ENCODE assay signal across 8 cellular contexts in the genomic region with DNA sequence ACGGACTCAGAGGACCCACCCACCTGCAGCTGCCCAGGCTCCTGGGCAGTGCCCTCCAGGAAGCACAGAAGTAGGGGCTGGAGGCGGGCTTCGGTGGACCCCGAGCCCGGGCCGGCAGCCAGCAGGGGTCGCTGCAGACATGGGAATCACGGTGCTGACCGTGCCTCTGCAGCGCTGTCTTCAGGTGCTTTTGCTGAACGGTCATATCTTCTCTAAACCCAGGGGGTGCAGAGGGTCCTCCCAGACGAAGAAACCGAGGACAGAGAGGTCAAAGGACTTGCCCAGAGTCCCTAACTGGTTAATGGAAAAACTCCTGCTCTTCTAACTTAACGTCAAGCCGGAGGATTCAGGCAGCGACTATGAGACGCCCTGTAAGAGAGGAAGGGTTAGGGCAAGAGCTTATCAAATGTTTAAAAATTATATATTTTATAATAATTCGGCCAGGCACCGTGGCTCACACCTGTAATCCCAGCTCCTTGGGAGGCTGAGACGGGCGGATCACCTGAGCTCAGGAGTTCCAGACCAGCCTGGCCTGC. TPM values are rescaled to one million over a fixed set of nuclear protein-coding genes. Genes with fewer than 3 reads are reported as not detected.
A peak's percentile ranks its signal among the peaks of the same experiment; 100 is the strongest.
DNase-seq lines count a peak whose midpoint lies in the region; ATAC-seq and TF ChIP-seq lines count a peak whose summit lies in the region.

No MANE protein-coding gene starts in this region.

- H3K4me2 ChIP-seq in mesendoderm (ENCODE audit: low read length) = no peak overlapping the region

- H3K4me3 ChIP-seq in WERI-Rb-1 (ENCODE audit: low read depth, low read length) (no peak overlapping the region), body of pancreas (no peak overlapping the region), mesendoderm (ENCODE audit: low read length) (no peak overlapping the region)

- H2AK5ac ChIP-seq in mesendoderm (ENCODE audit: low read length) = no peak overlapping the region

- H3K36me3 ChIP-seq in WERI-Rb-1 (no peaks in the 10 kb centered on the region), body of pancreas (replicated peaks in 1 of 2; ENCODE audit: insufficient read depth in 1 of 2, low read depth in 2 of 2) (no peaks in the 10 kb centered on the region), mesendoderm (ENCODE audit: control insufficient read depth, insufficient read depth, low read length) (no peaks in the 10 kb centered on the region)

- peak; percentile 54 for DNase-seq in WERI-Rb-1
- peak; percentile 66 to 83 (median 71) for DNase-seq in body of pancreas
- DNase-seq in mesendoderm = peak; percentile 72
- peak; percentile 8 to 48 (median 32) for DNase-seq in stimulated activated naive CD4-positive, alpha-beta T cell (lab: John Stamatoyannopoulos, UW)
- DNase-seq in LoVo (ENCODE audit: low spot score) = no peak

- H3K27ac ChIP-seq in WERI-Rb-1 (no peak overlapping the region), body of pancreas (no peak overlapping the region), mesendoderm (ENCODE audit: low read depth, low read length) (no peak overlapping the region)

- no peak overlapping the region for H3K9ac ChIP-seq in mesendoderm (ENCODE audit: low read length)

- H3K23ac ChIP-seq in mesendoderm (ENCODE audit: low read length) = no peak overlapping the region

- no peaks in the 10 kb centered on the region for H3K79me2 ChIP-seq in mesendoderm (ENCODE audit: control insufficient read depth, insufficient read depth, low read length)

- H3K56ac ChIP-seq in mesendoderm (ENCODE audit: low read length) = no peak overlapping the region

- H2BK15ac ChIP-seq in mesendoderm (replicated peaks; ENCODE audit: low read depth) = no peak overlapping the region

- TF ChIP-seq CTCF in WERI-Rb-1 (IDR thresholded peaks at IDR 0.05; ENCODE audit: low read depth, low read length) (peak; percentile 82), body of pancreas (IDR thresholded peaks at IDR 0.05) (peak; percentile 63 to 76 (median 64))

- no peak overlapping the region for H4K5ac ChIP-seq in mesendoderm (ENCODE audit: low read length)

- H4K8ac ChIP-seq in mesendoderm (ENCODE audit: low read depth, low read length) = no peak overlapping the region

- no peak for TF ChIP-seq POLR2A in body of pancreas (IDR thresholded peaks at IDR 0.05)

- no peak overlapping the region for H2BK5ac ChIP-seq in mesendoderm (ENCODE audit: low read length)

- H3K4me1 ChIP-seq in body of pancreas = peaks cover 7% of the 10 kb centered on the region
- no peaks in the 10 kb centered on the region for H3K4me1 ChIP-seq in mesendoderm (ENCODE audit: control insufficient read depth, low read depth, low read length)

- no peak overlapping the region for H2BK120ac ChIP-seq in mesendoderm (ENCODE audit: low read depth, low read length)

- H3K9me3 ChIP-seq in WERI-Rb-1 (ENCODE audit: severe bottlenecking) (no peaks in the 10 kb centered on the region), body of pancreas (no peaks in the 10 kb centered on the region)

- H3K4ac ChIP-seq in mesendoderm (ENCODE audit: low read depth, low read length) = no peak overlapping the region

- ATAC-seq in GM18502 (IDR thresholded peaks at IDR 0.05; ENCODE audit: poor library complexity, unreplicated experiment) (peak; percentile 75), HG03103 (IDR thresholded peaks at IDR 0.05; ENCODE audit: low read depth, unreplicated experiment) (peak; percentile 67), body of pancreas (peak; percentile 89), HG02970 (IDR thresholded peaks at IDR 0.05; ENCODE audit: low FRiP score, unreplicated experiment) (no peak)

- H3K27me3 ChIP-seq in WERI-Rb-1 (ENCODE audit: insufficient read depth, low read depth, severe bottlenecking) = no peaks in the 10 kb centered on the region
- H3K27me3 ChIP-seq in body of pancreas = no peaks in the 10 kb centered on the region
- no peaks in the 10 kb centered on the region for H3K27me3 ChIP-seq in mesendoderm (ENCODE audit: insufficient read depth, low read length, poor library complexity)

- 20 to 21% methylated on average over 18 to 21 of the region's 21 CpGs for WGBS in body of pancreas, 2 donors
- no CpG with 5 or more reads among the region's 21 CpGs for WGBS in mesendoderm (ENCODE audit: extremely low coverage, insufficient coverage, low lambda C conversion rate)

- H3K79me1 ChIP-seq in mesendoderm (ENCODE audit: low read length) = no peaks in the 10 kb centered on the region

- intact Hi-C loops in body of pancreas (cut with DNase I) = no loop called here

- no peak overlapping the region for H3K18ac ChIP-seq in mesendoderm (ENCODE audit: low read length)

RNA-seq across cellular contexts. Expression of a gene that starts 21.5 kb away (rescaled TPM):
- 1 to 10 TPM in 1 of 2 donors, under 1 TPM in 1; 0.99 to 8.0 TPM for total RNA-seq in body of pancreas
- polyA plus RNA-seq in mesendoderm (2013, experiment 1 of 2) = 11.8 TPM
- 13.3 TPM for polyA plus RNA-seq in mesendoderm (2013, experiment 2 of 2)

RNA-seq across cellular contexts. Expression of a gene that starts 36.6 kb away (rescaled TPM):
- total RNA-seq in body of pancreas = 10 to 100 TPM; 11.9 to 13.7 TPM
- polyA plus RNA-seq in mesendoderm (2013, experiment 1 of 2) = 12.6 TPM
- polyA plus RNA-seq in mesendoderm (2013, experiment 2 of 2) = 13.0 TPM

RNA-seq across cellular contexts. Expression of a gene that starts 38.5 kb away (rescaled TPM):
- total RNA-seq in body of pancreas = 10 to 100 TPM; 34.2 to 52.4 TPM
- polyA plus RNA-seq in mesendoderm (2013, experiment 1 of 2) = 94.1 TPM
- 95.3 TPM for polyA plus RNA-seq in mesendoderm (2013, experiment 2 of 2)
